In genomic region chr13:42007844-42008243, GRCh38 we compare ENCODE assay signal across 25 cellular contexts. TPM values are rescaled to one million over a fixed set of nuclear protein-coding genes. Genes with fewer than 3 reads are reported as not detected.
DNase-seq lines count a peak whose midpoint lies in the region; ATAC-seq and TF ChIP-seq lines count a peak whose summit lies in the region.
"Had no signal": no experiment of that assay in that cellular context is flagged by ENCODE, and none has a peak within 500 bp of the region (broad histone marks: within the 10 kb centered on the region; RNA-seq: fewer than 3 reads in every experiment).

No MANE protein-coding gene starts in this region.

- no peak for TF ChIP-seq CTCF in choroid plexus epithelial cell (conservative IDR thresholded peaks at IDR 0.05; ENCODE audit: low read depth, low read length)
- TF ChIP-seq CTCF in lung (IDR thresholded peaks at IDR 0.05; ENCODE audit: control extremely low read depth, extremely low read depth) = no peak
- TF ChIP-seq CTCF in CD4-positive, alpha-beta T cell (IDR thresholded peaks at IDR 0.05) = no peak

- no peak overlapping the region for H3K27ac Mint-ChIP-seq in CD4-positive, alpha-beta T cell
- H3K27ac Mint-ChIP-seq: activated naive CD4-positive, alpha-beta T cell treated with anti-CD3 and anti-CD28 coated beads for 36 hours; H9 had no signal

- peaks cover 0 to 6% of the 10 kb centered on the region in 2 donors for H3K4me1 ChIP-seq in lung (ENCODE audit: control insufficient read depth in 2 of 2, insufficient read depth in 2 of 2, low read length in 2 of 2)
- H3K4me1 ChIP-seq: right lobe of liver had no signal

- ATAC-seq in lung (ENCODE audit: insufficient read depth, low FRiP score) (peak; percentile 23), GM21381 (IDR thresholded peaks at IDR 0.05; ENCODE audit: unreplicated experiment) (no peak), HG03565 (IDR thresholded peaks at IDR 0.05; ENCODE audit: unreplicated experiment) (no peak)
- no peak for ATAC-seq in CD4-positive, alpha-beta T cell (ENCODE audit: poor library complexity)
- ATAC-seq: right lobe of liver had no signal

- H3K4me3 ChIP-seq in choroid plexus epithelial cell (ENCODE audit: low read depth, low read length) (no peak overlapping the region), lung (no peak overlapping the region)
- H3K4me3 ChIP-seq: cardiac muscle cell, esophagus squamous epithelium, hepatocyte, right lobe of liver had no signal

- no peaks in the 10 kb centered on the region for H3K27me3 ChIP-seq in lung (ENCODE audit: control insufficient read depth, insufficient read depth)
- no peaks in the 10 kb centered on the region for H3K27me3 ChIP-seq in CD4-positive, alpha-beta T cell (ENCODE audit: control insufficient read depth, insufficient read depth, low read length)
- H3K27me3 ChIP-seq: cardiac muscle cell, hepatocyte, right lobe of liver had no signal

- CTCF ChIA-PET in CD4-positive, alpha-beta T cell (lab: Charles Lee) = no interaction called here

- H3K27ac ChIP-seq in lung (ENCODE audit: low read depth in 1 of 2, low read length in 1 of 2) = no peak overlapping the region
- no peak overlapping the region for H3K27ac ChIP-seq in CD4-positive, alpha-beta T cell (ENCODE audit: low read depth, low read length)
- H3K27ac ChIP-seq: cardiac muscle cell, esophagus squamous epithelium, hepatocyte, right lobe of liver, WERI-Rb-1 had no signal

- H3K36me3 ChIP-seq in lung (ENCODE audit: control insufficient read depth in 2 of 2, insufficient read depth in 2 of 2, low read length in 2 of 2) = no peaks in the 10 kb centered on the region
- H3K36me3 ChIP-seq: cardiac muscle cell, esophagus squamous epithelium, right lobe of liver, WERI-Rb-1 had no signal

- DNase-seq in AG08395 (ENCODE audit: low spot score) = peak; percentile 39
- peak; percentile 56 for DNase-seq in M059J (ENCODE audit: low read depth)
- peak; percentile 47 for DNase-seq in choroid plexus epithelial cell (ENCODE audit: low read depth)
- no peak for DNase-seq in lung (ENCODE audit: low spot score)
- no peak for DNase-seq in CD4-positive, alpha-beta T cell
- DNase-seq in NCI-H2107 treated with DMSO at 0.1 percent for 48 hours (lab: John Stamatoyannopoulos, UW; ENCODE audit: unreplicated experiment) = no peak
- DNase-seq: activated CD4-positive, alpha-beta T cell treated with anti-CD3 and anti-CD28 coated beads, Interleukin-2, amount 50 U/mL, for 4 hours; activated naive CD4-positive, alpha-beta T cell treated with anti-CD3 and anti-CD28 coated beads for 36 hours; activated T-cell treated with anti-CD3 and anti-CD28 coated beads for 4 hours; esophagus squamous epithelium; H9; KG1; kidney; NCI-H2029; NCI-H510A; right lobe of liver; Right ventricle myocardium superior; stimulated activated naive CD4-positive, alpha-beta T cell treated with Interleukin-2 at 50 U/mL for 16 hours; T-helper 1 cell; trophoblast cell; WERI-Rb-1 had no signal

- H3K9me3 Mint-ChIP-seq in CD4-positive, alpha-beta T cell = no peaks in the 10 kb centered on the region
- H3K9me3 Mint-ChIP-seq: activated naive CD4-positive, alpha-beta T cell treated with anti-CD3 and anti-CD28 coated beads for 36 hours; H9 had no signal

- no peaks in the 10 kb centered on the region for H3K27me3 Mint-ChIP-seq in CD4-positive, alpha-beta T cell

- 50 to 83% methylated on average over 1 of the region's 1 CpG for WGBS in lung, 2 donors

- intact Hi-C loops in CD4-positive, alpha-beta T cell (cut with DNase I, micrococcal nuclease) = no loop called here

- no peaks in the 10 kb centered on the region for H3K4me1 Mint-ChIP-seq in CD4-positive, alpha-beta T cell (ENCODE audit: low read depth)

- H3K4me3 Mint-ChIP-seq in CD4-positive, alpha-beta T cell = no peak overlapping the region
- H3K4me3 Mint-ChIP-seq: activated naive CD4-positive, alpha-beta T cell treated with anti-CD3 and anti-CD28 coated beads for 36 hours; H9 had no signal

- no peaks in the 10 kb centered on the region for H3K9me3 ChIP-seq in lung (ENCODE audit: control insufficient read depth in 2 of 2, insufficient read depth in 1 of 2, low read length in 1 of 2)
- no peaks in the 10 kb centered on the region for H3K9me3 ChIP-seq in CD4-positive, alpha-beta T cell (ENCODE audit: control insufficient read depth, low read length)
- H3K9me3 ChIP-seq: esophagus squamous epithelium, right lobe of liver had no signal

- POLR2A ChIA-PET in CD4-positive, alpha-beta T cell (lab: Charles Lee) = no interaction called here

- no peaks in the 10 kb centered on the region for H3K36me3 Mint-ChIP-seq in CD4-positive, alpha-beta T cell (ENCODE audit: low read depth)

RNA-seq across cellular contexts. Expression of gene DGKH, which starts 40.6 kb away (rescaled TPM):
- total RNA-seq in M059J (2014; rRNA removed; shearing (Covaris generic)) = 3.4 and 5.0 TPM in 2 replicates
- total RNA-seq in lung = 10 to 100 TPM; 18.3 to 33.1 TPM
- 1 to 10 TPM; 2.2 to 4.5 TPM for polyA plus RNA-seq in lung
- 1 to 10 TPM; 6.0 TPM for total RNA-seq in CD4-positive, alpha-beta T cell

RNA-seq across cellular contexts. Expression of gene VWA8, which starts 46.9 kb away (rescaled TPM):
- 5.2 and 10.4 TPM in 2 replicates for total RNA-seq in M059J (2014; rRNA removed; shearing (Covaris generic))
- total RNA-seq in lung = 10 to 100 TPM; 19.0 to 26.3 TPM
- polyA plus RNA-seq in lung = 1 to 10 TPM; 4.7 to 4.9 TPM
- 10 to 100 TPM; 18.7 to 19.0 TPM for total RNA-seq in CD4-positive, alpha-beta T cell

Comparison
In these comparisons a context has a peak if more than half of its experiments do, and no peak if none do; other contexts are left out.
1. DNase-seq: peak in AG08395 (single experiment), M059J (single experiment) and choroid plexus epithelial cell (single experiment); none in lung (single experiment), CD4-positive, alpha-beta T cell (0 of 10) and NCI-H2107 treated with DMSO at 0.1 percent for 48 hours (single experiment).